20 cellular contexts compared by ENCODE assay signal in genomic region chr4:40261246-40262078, GRCh38.
DNase-seq lines count a peak whose midpoint lies in the region; ATAC-seq, FAIRE-seq and TF ChIP-seq lines count a peak whose summit lies in the region.
"Had no signal": no experiment of that assay in that cellular context is flagged by ENCODE, and none has a peak within 500 bp of the region (broad histone marks: within the 10 kb centered on the region; RNA-seq: fewer than 3 reads in every experiment).

No MANE protein-coding gene starts in this region.

- no peak for TF ChIP-seq CTCF in Panc1 (IDR thresholded peaks at IDR 0.05)
- peak; percentile 12 for TF ChIP-seq CTCF in foreskin keratinocyte (conservative IDR thresholded peaks at IDR 0.05)

- H3K4me3 ChIP-seq in Panc1 (ENCODE audit: low read depth in 2 of 2, low read length in 2 of 2) (no peak overlapping the region), small intestine (ENCODE audit: low read depth in 1 of 2, low read length in 2 of 2) (no peak overlapping the region), mesenchymal stem cell (ENCODE audit: insufficient read depth in 1 of 2, low read depth in 1 of 2, low read length in 2 of 2) (no peak overlapping the region)
- H3K4me3 ChIP-seq: ascending aorta, left lung had no signal

- H3K36me3 Mint-ChIP-seq in activated T-cell treated with anti-CD3 and anti-CD28 coated beads, Interleukin-2, amount 50 U/mL, for 24 hours (ENCODE audit: low read depth) = no peaks in the 10 kb centered on the region

- H3K4me1 Mint-ChIP-seq in activated T-cell treated with anti-CD3 and anti-CD28 coated beads, Interleukin-2, amount 50 U/mL, for 24 hours (ENCODE audit: low read depth) = peaks cover 77% of the 10 kb centered on the region

- no peak overlapping the region for H2BK12ac ChIP-seq in mesenchymal stem cell (ENCODE audit: low read length in 2 of 2)

- BruUV-seq in Panc1 (replicated peaks; lab: Mats Ljungman, UMichigan) = no TSS peak

- no peak overlapping the region for H4K91ac ChIP-seq in mesenchymal stem cell (ENCODE audit: low read length)

- no peaks in the 10 kb centered on the region for H3K36me3 ChIP-seq in Panc1 (ENCODE audit: control insufficient read depth, insufficient read depth, low read length)
- H3K36me3 ChIP-seq in small intestine (ENCODE audit: control insufficient read depth in 2 of 2, insufficient read depth in 2 of 2, low read length in 2 of 2) = no peaks in the 10 kb centered on the region
- no peaks in the 10 kb centered on the region for H3K36me3 ChIP-seq in mesenchymal stem cell (ENCODE audit: control insufficient read depth in 1 of 2, insufficient read depth in 2 of 2, low read depth in 1 of 2, low read length in 2 of 2)
- H3K36me3 ChIP-seq: ascending aorta, left lung had no signal

- H3K27ac Mint-ChIP-seq in activated T-cell treated with anti-CD3 and anti-CD28 coated beads, Interleukin-2, amount 50 U/mL, for 24 hours = peak overlapping the region; percentile 57

- no peak overlapping the region for H3K23ac ChIP-seq in mesenchymal stem cell (ENCODE audit: low read length in 2 of 2)

- H3K4me2 ChIP-seq in mesenchymal stem cell (ENCODE audit: low read length, poor library complexity, severe bottlenecking) = no peak overlapping the region

- H3K14ac ChIP-seq in mesenchymal stem cell (ENCODE audit: low read length in 2 of 2) = no peak overlapping the region

- CTCF ChIA-PET in Panc1 (lab: Charles Lee) = no interaction called here

- no peaks in the 10 kb centered on the region for H3K27me3 Mint-ChIP-seq in activated T-cell treated with anti-CD3 and anti-CD28 coated beads, Interleukin-2, amount 50 U/mL, for 24 hours
- H3K27me3 Mint-ChIP-seq: IgD-negative memory B cell had no signal

- H3K4me1 ChIP-seq in Panc1 (ENCODE audit: control insufficient read depth, insufficient read depth, low read length) (peaks cover 6% of the 10 kb centered on the region), foreskin keratinocyte (peaks cover 10% of the 10 kb centered on the region), small intestine (ENCODE audit: control insufficient read depth in 2 of 2, insufficient read depth in 1 of 2, low read depth in 1 of 2, low read length in 1 of 2) (peaks cover 0 to 3% of the 10 kb centered on the region in 2 donors), mesenchymal stem cell (ENCODE audit: control insufficient read depth, insufficient read depth, low read depth, low read length) (peaks cover 10% of the 10 kb centered on the region)
- H3K4me1 ChIP-seq: ascending aorta had no signal

- H4K8ac ChIP-seq in mesenchymal stem cell (ENCODE audit: low read length) = no peak overlapping the region

- H3K27ac ChIP-seq in Panc1 (ENCODE audit: low read length) (peak overlapping the region; percentile 54; the same call in 1 of the 2 replicates), foreskin keratinocyte (no peak overlapping the region), small intestine (ENCODE audit: low read depth in 1 of 2, low read length in 1 of 2) (no peak overlapping the region), mesenchymal stem cell (ENCODE audit: low read length, poor library complexity, severe bottlenecking) (no peak overlapping the region)
- H3K27ac ChIP-seq: ascending aorta, left lung had no signal

- H2BK5ac ChIP-seq in mesenchymal stem cell (ENCODE audit: low read depth, low read length, poor library complexity, severe bottlenecking) = no peak overlapping the region

- no peaks in the 10 kb centered on the region for H3K9me3 ChIP-seq in Panc1 (ENCODE audit: control insufficient read depth, insufficient read depth, low read depth, low read length)
- no peaks in the 10 kb centered on the region for H3K9me3 ChIP-seq in small intestine (ENCODE audit: control insufficient read depth, low read depth)
- no peaks in the 10 kb centered on the region for H3K9me3 ChIP-seq in mesenchymal stem cell (ENCODE audit: control insufficient read depth, low read length)
- H3K9me3 ChIP-seq: ascending aorta, left lung had no signal

- H2BK15ac ChIP-seq in mesenchymal stem cell (ENCODE audit: low read depth, poor library complexity, severe bottlenecking) = no peak overlapping the region

- ATAC-seq in Panc1 = peak; percentile 20; the same call in 1 of the 2 replicates
- no peak for ATAC-seq in foreskin keratinocyte
- ATAC-seq in GM18517 (IDR thresholded peaks at IDR 0.05; ENCODE audit: unreplicated experiment) = no peak
- ATAC-seq: left lung had no signal

- POLR2A ChIA-PET in Panc1 (lab: Charles Lee) = no interaction called here

- H3K27me3 ChIP-seq in Panc1 (ENCODE audit: control insufficient read depth, insufficient read depth, low read length) (no peaks in the 10 kb centered on the region), foreskin keratinocyte (no peaks in the 10 kb centered on the region), small intestine (ENCODE audit: control insufficient read depth in 2 of 2, insufficient read depth in 2 of 2, low read length in 2 of 2) (no peaks in the 10 kb centered on the region), mesenchymal stem cell (ENCODE audit: control insufficient read depth in 1 of 2, insufficient read depth in 1 of 2, low read length in 2 of 2) (no peaks in the 10 kb centered on the region)
- H3K27me3 ChIP-seq: ascending aorta, left lung had no signal

- no peak overlapping the region for H3K4ac ChIP-seq in mesenchymal stem cell (ENCODE audit: low read depth in 1 of 2, low read length in 2 of 2)

- intact Hi-C loops in Panc1 (cut with micrococcal nuclease; ENCODE audit: unreplicated experiment) = no loop called here

- H3K18ac ChIP-seq in mesenchymal stem cell (ENCODE audit: low read depth in 1 of 2, low read length in 2 of 2) = no peak overlapping the region

- DNase-seq in activated T-cell treated with anti-CD3 and anti-CD28 coated beads, Interleukin-2, amount 50 U/mL, for 24 hours = no peak
- no peak for DNase-seq in activated T-cell treated with anti-CD3 and anti-CD28 coated beads, Interleukin-2, amount 50 U/mL, for 48 hours
- DNase-seq in Panc1 (ENCODE audit: low read depth, low spot score) = no peak
- DNase-seq in foreskin keratinocyte = no peak
- peak; percentile 36 for DNase-seq in small intestine
- no peak for DNase-seq in mesenchymal stem cell
- DNase-seq in SW480 (ENCODE audit: low spot score) = no peak
- DNase-seq: C1 segment of cervical spinal cord; DMS53; effector CD8-positive, alpha-beta T cell; left lung; NCI-H1694; stimulated activated CD4-positive, alpha-beta T cell treated with anti-CD3 and anti-CD28 coated beads, Interleukin-12 subunit alpha, Interleukin-12 subunit beta, amount 100 ng/mL, for 4 hours; stimulated activated CD8-positive, alpha-beta memory T cell treated with anti-CD3 and anti-CD28 coated beads, Interleukin-4, amount 100 ng/mL, for 48 hours; substantia nigra; T-helper 2 cell had no signal

- H3K9me3 Mint-ChIP-seq in activated T-cell treated with anti-CD3 and anti-CD28 coated beads, Interleukin-2, amount 50 U/mL, for 24 hours = no peaks in the 10 kb centered on the region
- H3K9me3 Mint-ChIP-seq: IgD-negative memory B cell had no signal

- no peak overlapping the region for H2BK120ac ChIP-seq in mesenchymal stem cell (ENCODE audit: low read depth, low read length)

- no peaks in the 10 kb centered on the region for H3K79me1 ChIP-seq in mesenchymal stem cell (replicated peaks; ENCODE audit: low read length, poor library complexity, severe bottlenecking)

- no peak overlapping the region for H3K4me3 Mint-ChIP-seq in activated T-cell treated with anti-CD3 and anti-CD28 coated beads, Interleukin-2, amount 50 U/mL, for 24 hours
- H3K4me3 Mint-ChIP-seq: IgD-negative memory B cell had no signal

- H3K9ac ChIP-seq in mesenchymal stem cell (ENCODE audit: low read length) = no peak overlapping the region

- no peak overlapping the region for H2AK5ac ChIP-seq in mesenchymal stem cell (ENCODE audit: low read length, severe bottlenecking)

- H2AFZ ChIP-seq in mesenchymal stem cell (ENCODE audit: low read depth, low read length) = no peak overlapping the region

- no peak for FAIRE-seq in small intestine (lab: Jason Lieb, UNC)
- FAIRE-seq: GM12892 had no signal

- 48 to 59% (median 53%) methylated on average over 9 of the region's 9 CpGs for WGBS in small intestine, 3 donors
- WGBS in mesenchymal stem cell = 82% methylated on average over 7 of the region's 9 CpGs

- in situ Hi-C loops in Panc1 (cut with HindIII; ENCODE audit: low pct_unique_long_range_greater_than_20kb, low sequenced_read_pairs) = no loop called here
